In the genomic region with DNA sequence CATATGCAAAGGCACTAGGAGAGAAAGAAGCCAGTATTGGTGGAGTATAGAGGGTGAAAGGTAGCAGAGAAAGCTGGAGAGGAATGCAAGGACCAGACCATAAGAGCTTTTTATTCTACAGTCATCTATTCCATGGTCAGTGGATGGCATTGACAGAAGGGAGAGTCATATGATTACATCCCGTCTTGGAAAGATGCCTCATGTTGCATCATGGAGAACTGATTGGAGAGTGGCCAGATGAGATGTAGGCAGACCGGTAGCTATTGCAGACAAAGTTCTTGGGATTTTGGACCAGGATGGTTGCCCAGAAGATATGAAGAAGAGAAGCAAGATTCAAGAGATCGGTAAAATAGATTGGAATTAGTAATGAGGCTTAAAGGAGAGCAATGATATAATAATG, we compare ENCODE assay signal across 25 cellular contexts.
DNase-seq lines count a peak whose midpoint lies in the region; ATAC-seq and TF ChIP-seq lines count a peak whose summit lies in the region.
"Had no signal": no experiment of that assay in that cellular context is flagged by ENCODE, and none has a peak within 500 bp of the region (broad histone marks: within the 10 kb centered on the region; RNA-seq: fewer than 3 reads in every experiment).

No MANE protein-coding gene starts in this region.

- H3K27ac ChIP-seq in brain microvascular endothelial cell (no peak overlapping the region), smooth muscle cell (ENCODE audit: low read depth) (no peak overlapping the region)
- H3K27ac ChIP-seq: BLaER1, foreskin keratinocyte, heart right ventricle, spleen had no signal

- H3K4me3 Mint-ChIP-seq in activated naive CD4-positive, alpha-beta T cell treated with anti-CD3 and anti-CD28 coated beads for 36 hours: no peak overlapping the region
- no peak overlapping the region for H3K4me3 Mint-ChIP-seq in Caco-2 (ENCODE audit: unreplicated experiment)
- H3K4me3 Mint-ChIP-seq: activated CD4-positive, alpha-beta memory T cell treated with anti-CD3 and anti-CD28 coated beads for 36 hours; activated naive CD4-positive, alpha-beta T cell treated with anti-CD3 and anti-CD28 coated beads, Interleukin-2, amount 50 U/mL, for 24 hours; nephron progenitor cell had no signal

- BruUV-seq in Caco-2 (replicated peaks; lab: Mats Ljungman, UMichigan): no TSS peak

- CTCF ChIA-PET in activated naive CD4-positive, alpha-beta T cell treated with anti-CD3 and anti-CD28 coated beads for 36 hours (lab: Charles Lee): no interaction called here
- CTCF ChIA-PET in Caco-2 (lab: Charles Lee): no interaction called here

- H3K27me3 ChIP-seq in brain microvascular endothelial cell (replicated peaks) (no peaks in the 10 kb centered on the region), smooth muscle cell (ENCODE audit: low read depth) (no peaks in the 10 kb centered on the region), Caco-2 (replicated peaks; ENCODE audit: control insufficient read depth, insufficient read depth, low read length) (no peaks in the 10 kb centered on the region)
- H3K27me3 ChIP-seq: BLaER1, foreskin keratinocyte, heart right ventricle, spleen had no signal

- H3K9me3 ChIP-seq in smooth muscle cell (replicated peaks; ENCODE audit: low read depth): no peaks in the 10 kb centered on the region
- H3K9me3 ChIP-seq in Caco-2: no peaks in the 10 kb centered on the region
- H3K9me3 ChIP-seq: BLaER1, spleen had no signal

- no peaks in the 10 kb centered on the region for H3K4me1 Mint-ChIP-seq in activated naive CD4-positive, alpha-beta T cell treated with anti-CD3 and anti-CD28 coated beads for 36 hours (ENCODE audit: low read depth)
- no peaks in the 10 kb centered on the region for H3K4me1 Mint-ChIP-seq in Caco-2 (ENCODE audit: low read depth, unreplicated experiment)
- H3K4me1 Mint-ChIP-seq: activated naive CD4-positive, alpha-beta T cell treated with anti-CD3 and anti-CD28 coated beads, Interleukin-2, amount 50 U/mL, for 24 hours had no signal

- H3K36me3 ChIP-seq in brain microvascular endothelial cell (replicated peaks) (no peaks in the 10 kb centered on the region), smooth muscle cell (ENCODE audit: low read depth) (no peaks in the 10 kb centered on the region), Caco-2 (ENCODE audit: control insufficient read depth, insufficient read depth, low read length) (no peaks in the 10 kb centered on the region)
- H3K36me3 ChIP-seq: BLaER1, heart right ventricle, spleen had no signal

- H3K27me3 Mint-ChIP-seq in activated naive CD4-positive, alpha-beta T cell treated with anti-CD3 and anti-CD28 coated beads for 36 hours (ENCODE audit: low read depth): peaks cover 9% of the 10 kb centered on the region
- no peaks in the 10 kb centered on the region for H3K27me3 Mint-ChIP-seq in Caco-2 (ENCODE audit: insufficient read depth, unreplicated experiment)

- H3K79me2 ChIP-seq in smooth muscle cell (ENCODE audit: low read depth): no peaks in the 10 kb centered on the region

- no peaks in the 10 kb centered on the region for H3K9me3 Mint-ChIP-seq in activated naive CD4-positive, alpha-beta T cell treated with anti-CD3 and anti-CD28 coated beads for 36 hours
- no peaks in the 10 kb centered on the region for H3K9me3 Mint-ChIP-seq in Caco-2 (ENCODE audit: unreplicated experiment)
- H3K9me3 Mint-ChIP-seq: activated CD4-positive, alpha-beta memory T cell treated with anti-CD3 and anti-CD28 coated beads for 36 hours; activated naive CD4-positive, alpha-beta T cell treated with anti-CD3 and anti-CD28 coated beads, Interleukin-2, amount 50 U/mL, for 24 hours; nephron progenitor cell had no signal

- no peaks in the 10 kb centered on the region for H4K20me1 ChIP-seq in smooth muscle cell (ENCODE audit: low read depth)
- H4K20me1 ChIP-seq: BLaER1 had no signal

- POLR2A ChIA-PET in Caco-2 (lab: Charles Lee): no interaction called here

- H3K4me3 ChIP-seq in brain microvascular endothelial cell (ENCODE audit: low read depth, low read length) (no peak overlapping the region), fibroblast of the aortic adventitia (ENCODE audit: low read depth, low read length) (no peak overlapping the region), smooth muscle cell (no peak overlapping the region), Caco-2 (ENCODE audit: low read depth, low read length) (no peak overlapping the region)
- H3K4me3 ChIP-seq: BLaER1, heart right ventricle, spleen had no signal

- peaks cover 21% of the 10 kb centered on the region for H3K4me1 ChIP-seq in smooth muscle cell (ENCODE audit: low read depth)
- H3K4me1 ChIP-seq in Caco-2: no peaks in the 10 kb centered on the region
- H3K4me1 ChIP-seq: BLaER1, foreskin keratinocyte, heart right ventricle, spleen had no signal

- intact Hi-C loops in activated naive CD4-positive, alpha-beta T cell treated with anti-CD3 and anti-CD28 coated beads for 36 hours (cut with micrococcal nuclease): no loop called here
- intact Hi-C loops in Caco-2 (cut with micrococcal nuclease; ENCODE audit: unreplicated experiment): no loop called here

- H3K9ac ChIP-seq in smooth muscle cell (ENCODE audit: low read depth): no peak overlapping the region
- H3K9ac ChIP-seq: BLaER1 had no signal

- no peaks in the 10 kb centered on the region for H3K36me3 Mint-ChIP-seq in activated naive CD4-positive, alpha-beta T cell treated with anti-CD3 and anti-CD28 coated beads for 36 hours (ENCODE audit: low read depth)
- no peaks in the 10 kb centered on the region for H3K36me3 Mint-ChIP-seq in Caco-2 (ENCODE audit: insufficient read depth, unreplicated experiment)
- H3K36me3 Mint-ChIP-seq: activated CD4-positive, alpha-beta memory T cell treated with anti-CD3 and anti-CD28 coated beads for 36 hours; activated naive CD4-positive, alpha-beta T cell treated with anti-CD3 and anti-CD28 coated beads, Interleukin-2, amount 50 U/mL, for 24 hours had no signal

- DNase-seq in EH (ENCODE audit: low read depth) (peak; percentile 3), NCI-H226 (peak; percentile 49), brain microvascular endothelial cell (peak; percentile 55), fibroblast of the aortic adventitia (ENCODE audit: low read depth) (peak; percentile 25), smooth muscle cell (lab: John Stamatoyannopoulos, UW; ENCODE audit: unreplicated experiment) (no peak), Caco-2 (no peak)
- no peak for DNase-seq in activated naive CD4-positive, alpha-beta T cell treated with anti-CD3 and anti-CD28 coated beads for 36 hours
- DNase-seq: ACHN; activated CD4-positive, alpha-beta memory T cell treated with anti-CD3 and anti-CD28 coated beads for 36 hours; activated CD8-positive, alpha-beta memory T cell treated with anti-CD3 and anti-CD28 coated beads, Interleukin-2, amount 50 U/mL, for 4 hours; aorta; foreskin keratinocyte; heart right ventricle; Karpas-422; NCI-H187 treated with DMSO at 0.1 percent for 48 hours; NCI-H2171 treated with DMSO at 0.1 percent for 48 hours; NCI-H524 treated with DMSO at 0.1 percent for 48 hours; nephron progenitor cell; spleen; T-helper 1 cell; trophoblast cell had no signal

- ATAC-seq in HG03342 (IDR thresholded peaks at IDR 0.05; ENCODE audit: unreplicated experiment): no peak
- ATAC-seq: activated CD4-positive, CD25-positive, alpha-beta regulatory T cell treated with anti-CD3 and anti-CD28 coated beads, Interleukin-2, amount 50 U/mL, for 24 hours; foreskin keratinocyte; heart right ventricle had no signal

- H3K4me2 ChIP-seq in smooth muscle cell: no peak overlapping the region
- H3K4me2 ChIP-seq: BLaER1 had no signal

- H2AFZ ChIP-seq in smooth muscle cell (ENCODE audit: low read depth): no peak overlapping the region

- TF ChIP-seq CTCF in brain microvascular endothelial cell (IDR thresholded peaks at IDR 0.05; ENCODE audit: low read depth, low read length, missing control alignments) (no peak), fibroblast of the aortic adventitia (IDR thresholded peaks at IDR 0.05; ENCODE audit: insufficient read depth, low read length) (no peak), smooth muscle cell (IDR thresholded peaks at IDR 0.05; ENCODE audit: borderline replicate concordance, insufficient read depth, poor library complexity, severe bottlenecking) (no peak), Caco-2 (IDR thresholded peaks at IDR 0.05; ENCODE audit: insufficient read depth in 1 of 2, low read depth in 1 of 2, low read length in 1 of 2, severe bottlenecking in 1 of 2, unreplicated experiment in 1 of 2) (no peak)

- in situ Hi-C loops in brain microvascular endothelial cell (cut with HindIII; ENCODE audit: low pct_ligation_motif_present, low sequenced_read_pairs): no loop called here

- no peaks in the 10 kb centered on the region for H3F3A ChIP-seq in smooth muscle cell (ENCODE audit: low read depth)

- 92% methylated on average over 3 of the region's 3 CpGs for WGBS in smooth muscle cell (ENCODE audit: low lambda C conversion rate)

- H3K27ac Mint-ChIP-seq in activated naive CD4-positive, alpha-beta T cell treated with anti-CD3 and anti-CD28 coated beads for 36 hours: no peak overlapping the region
- H3K27ac Mint-ChIP-seq in Caco-2 (ENCODE audit: unreplicated experiment): no peak overlapping the region
- H3K27ac Mint-ChIP-seq: activated CD4-positive, alpha-beta memory T cell treated with anti-CD3 and anti-CD28 coated beads for 36 hours; activated naive CD4-positive, alpha-beta T cell treated with anti-CD3 and anti-CD28 coated beads, Interleukin-2, amount 50 U/mL, for 24 hours had no signal

Comparison
In these comparisons a context has a peak if more than half of its experiments do, and no peak if none do; other contexts are left out.
1. DNase-seq: peak in EH (single experiment), NCI-H226 (single experiment), brain microvascular endothelial cell (single experiment) and fibroblast of the aortic adventitia (single experiment); none in activated naive CD4-positive, alpha-beta T cell treated with anti-CD3 and anti-CD28 coated beads for 36 hours (single experiment), smooth muscle cell (single experiment) and Caco-2 (0 of 2).